In the genomic region with DNA sequence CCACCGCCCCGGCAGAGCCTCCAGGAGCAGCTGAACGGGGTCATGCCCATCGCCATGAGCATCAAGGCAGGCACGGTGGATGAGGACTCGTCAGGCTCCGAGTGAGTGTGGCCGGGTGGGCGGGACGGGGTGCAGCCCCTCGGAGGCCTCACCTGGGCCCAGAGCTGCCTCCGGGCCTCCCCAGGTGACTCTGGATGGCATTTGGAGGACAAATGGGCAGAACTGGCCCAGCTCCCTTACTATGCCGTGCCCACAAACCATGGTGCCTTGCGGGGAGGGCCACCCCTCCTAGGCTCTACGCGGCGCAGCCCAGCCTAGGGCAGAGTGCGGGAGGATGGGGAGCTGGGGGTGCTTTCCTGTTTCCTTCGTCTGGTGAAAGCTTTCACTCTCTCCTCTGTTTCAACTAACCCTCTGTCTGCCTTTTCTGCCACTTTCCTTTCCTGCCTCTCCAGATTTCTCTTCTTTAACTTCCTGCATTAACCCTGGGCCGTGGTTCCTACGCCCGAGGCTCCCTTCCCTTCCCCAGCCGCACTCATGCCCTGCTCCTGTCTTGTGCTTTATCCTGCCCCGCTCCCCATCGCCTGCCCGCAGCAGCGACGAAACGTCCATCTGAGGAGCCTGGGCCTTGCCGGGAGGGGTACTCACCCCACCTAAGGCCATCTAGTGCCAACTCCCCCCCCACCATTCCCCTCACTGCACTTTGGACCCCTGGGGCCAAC, we compare ENCODE assay signal across 14 cellular contexts. TPM values are rescaled to one million over a fixed set of nuclear protein-coding genes. Genes with fewer than 3 reads are reported as not detected.
DNase-seq lines count a peak whose midpoint lies in the region; ATAC-seq and TF ChIP-seq lines count a peak whose summit lies in the region.
"Had no signal": no experiment of that assay in that cellular context is flagged by ENCODE, and none has a peak within 500 bp of the region (broad histone marks: within the 10 kb centered on the region; RNA-seq: fewer than 3 reads in every experiment).

No MANE protein-coding gene starts in this region.

- no peak overlapping the region for H3K23ac ChIP-seq in mesenchymal stem cell (ENCODE audit: low read length in 2 of 2)

- WGBS in mesenchymal stem cell = 90% methylated on average over 29 of the region's 30 CpGs
- 81 to 89% methylated on average over 18 to 21 of the region's 30 CpGs for WGBS in thyroid gland, 2 donors

- H3K79me2 ChIP-seq in Karpas-422 (ENCODE audit: low read length) = no peaks in the 10 kb centered on the region

- no peak overlapping the region for H3K4ac ChIP-seq in mesenchymal stem cell (ENCODE audit: low read depth in 1 of 2, low read length in 2 of 2)

- H3K9ac ChIP-seq in mesenchymal stem cell (ENCODE audit: low read length) (no peak overlapping the region), Karpas-422 (ENCODE audit: low read length) (no peak overlapping the region)

- no peak overlapping the region for H3K4me2 ChIP-seq in mesenchymal stem cell (ENCODE audit: low read length, poor library complexity, severe bottlenecking)
- no peak overlapping the region for H3K4me2 ChIP-seq in Karpas-422 (ENCODE audit: low read depth, low read length, poor library complexity, severe bottlenecking)

- H3K27me3 ChIP-seq in mesenchymal stem cell (ENCODE audit: control insufficient read depth in 1 of 2, insufficient read depth in 1 of 2, low read length in 2 of 2) (no peaks in the 10 kb centered on the region), thyroid gland (no peaks in the 10 kb centered on the region), Karpas-422 (ENCODE audit: low read length) (no peaks in the 10 kb centered on the region), Peyer's patch (no peaks in the 10 kb centered on the region)

- no peak overlapping the region for H2BK15ac ChIP-seq in mesenchymal stem cell (ENCODE audit: low read depth, poor library complexity, severe bottlenecking)

- no peak overlapping the region for H3K27ac ChIP-seq in coronary artery
- H3K27ac ChIP-seq in mesenchymal stem cell (ENCODE audit: low read length, poor library complexity, severe bottlenecking) = no peak overlapping the region
- H3K27ac ChIP-seq in thyroid gland = peak overlapping the region; percentile 80 to 96 (median 94)
- no peak overlapping the region for H3K27ac ChIP-seq in Karpas-422 (ENCODE audit: low read length)
- H3K27ac ChIP-seq in Peyer's patch = no peak overlapping the region

- peak overlapping the region; percentile 67 for H3K27ac Mint-ChIP-seq in activated CD4-positive, alpha-beta T cell treated with anti-CD3 and anti-CD28 coated beads, Interleukin-2, amount 10 ng/mL, durations not matched to agents 7 days and 5 days
- H3K27ac Mint-ChIP-seq in stimulated activated naive CD8-positive, alpha-beta T cell treated with anti-CD3 and anti-CD28 coated beads, Interleukin-15, amount 100 ng/mL, for 72 hours = peak overlapping the region in 1 of 2 donors; percentile 76
- H3K27ac Mint-ChIP-seq: T-cell had no signal

- no peak overlapping the region for H3K18ac ChIP-seq in mesenchymal stem cell (ENCODE audit: low read depth in 1 of 2, low read length in 2 of 2)

- POLR2A ChIA-PET in activated CD4-positive, alpha-beta T cell treated with anti-CD3 and anti-CD28 coated beads, Interleukin-2, amount 10 ng/mL, durations not matched to agents 7 days and 5 days (lab: Charles Lee) = no interaction called here

- TF ChIP-seq POLR2A in thyroid gland (IDR thresholded peaks at IDR 0.05) (no peak), Peyer's patch (IDR thresholded peaks at IDR 0.05) (no peak)

- no peak overlapping the region for H2BK5ac ChIP-seq in mesenchymal stem cell (ENCODE audit: low read depth, low read length, poor library complexity, severe bottlenecking)

- TF ChIP-seq CTCF in coronary artery (IDR thresholded peaks at IDR 0.05) (no peak), thyroid gland (IDR thresholded peaks at IDR 0.05) (no peak), Peyer's patch (IDR thresholded peaks at IDR 0.05) (no peak)

- CTCF ChIA-PET in activated CD4-positive, alpha-beta T cell treated with anti-CD3 and anti-CD28 coated beads, Interleukin-2, amount 10 ng/mL, durations not matched to agents 7 days and 5 days (lab: Charles Lee) = interaction anchor here (0.7 kb wide), 1 partner anchor 260 kb away, joined by 4 read pairs; no protein-coding TSS in a partner anchor

- H2AFZ ChIP-seq in mesenchymal stem cell (ENCODE audit: low read depth, low read length) = no peak overlapping the region
- H2AFZ ChIP-seq in Karpas-422 (ENCODE audit: low read length) = no peak overlapping the region

- H3K14ac ChIP-seq in mesenchymal stem cell (ENCODE audit: low read length in 2 of 2) = no peak overlapping the region

- intact Hi-C loops in thyroid gland (cut with DNase I) = no loop called here

- peaks cover 2% of the 10 kb centered on the region for H3K79me1 ChIP-seq in mesenchymal stem cell (replicated peaks; ENCODE audit: low read length, poor library complexity, severe bottlenecking)

- DNase-seq in activated CD4-positive, alpha-beta T cell treated with anti-CD3 and anti-CD28 coated beads, Interleukin-2, amount 10 ng/mL, durations not matched to agents 7 days and 5 days = no peak
- DNase-seq in activated CD4-positive, alpha-beta T cell treated with anti-CD3 and anti-CD28 coated beads for 4 hours = no peak
- DNase-seq in coronary artery (ENCODE audit: low spot score) (peak; percentile 65), mesenchymal stem cell (no peak), thyroid gland (no peak), Karpas-422 (no peak), Peyer's patch (no peak)
- no peak for DNase-seq in stimulated activated naive CD8-positive, alpha-beta T cell treated with anti-CD3 and anti-CD28 coated beads, Interleukin-15, amount 100 ng/mL, for 72 hours
- DNase-seq: activated CD4-positive, alpha-beta T cell treated with anti-CD3 and anti-CD28 coated beads for 48 hours; MM.1S; NCI-H2171 treated with DMSO at 0.1 percent for 48 hours; T-cell had no signal

- no peaks in the 10 kb centered on the region for H3K27me3 Mint-ChIP-seq in activated CD4-positive, alpha-beta T cell treated with anti-CD3 and anti-CD28 coated beads, Interleukin-2, amount 10 ng/mL, durations not matched to agents 7 days and 5 days
- no peaks in the 10 kb centered on the region for H3K27me3 Mint-ChIP-seq in stimulated activated naive CD8-positive, alpha-beta T cell treated with anti-CD3 and anti-CD28 coated beads, Interleukin-15, amount 100 ng/mL, for 72 hours

- no peak overlapping the region for H4K91ac ChIP-seq in mesenchymal stem cell (ENCODE audit: low read length)

- no peak for ATAC-seq in stimulated activated naive CD8-positive, alpha-beta T cell treated with anti-CD3 and anti-CD28 coated beads, Interleukin-15, amount 100 ng/mL, for 72 hours
- ATAC-seq: T-cell had no signal

- H3K36me3 ChIP-seq in mesenchymal stem cell (ENCODE audit: control insufficient read depth in 1 of 2, insufficient read depth in 2 of 2, low read depth in 1 of 2, low read length in 2 of 2) (peaks cover 0 to 42% of the 10 kb centered on the region in 2 experiments), thyroid gland (peaks cover 12 to 14% of the 10 kb centered on the region in 2 donors), Karpas-422 (ENCODE audit: insufficient read depth, low read length) (no peaks in the 10 kb centered on the region), Peyer's patch (no peaks in the 10 kb centered on the region)

- H3K9me3 Mint-ChIP-seq in activated CD4-positive, alpha-beta T cell treated with anti-CD3 and anti-CD28 coated beads, Interleukin-2, amount 10 ng/mL, durations not matched to agents 7 days and 5 days = no peaks in the 10 kb centered on the region
- no peaks in the 10 kb centered on the region for H3K9me3 Mint-ChIP-seq in stimulated activated naive CD8-positive, alpha-beta T cell treated with anti-CD3 and anti-CD28 coated beads, Interleukin-15, amount 100 ng/mL, for 72 hours
- H3K9me3 Mint-ChIP-seq: T-cell had no signal

- H3K4me1 ChIP-seq in mesenchymal stem cell (ENCODE audit: control insufficient read depth, insufficient read depth, low read depth, low read length) (peaks cover 30% of the 10 kb centered on the region), thyroid gland (peaks cover 40 to 45% of the 10 kb centered on the region in 2 donors), Karpas-422 (ENCODE audit: low read length) (peaks cover 4% of the 10 kb centered on the region), Peyer's patch (peaks cover 0 to 23% (median 2%) of the 10 kb centered on the region in 4 donors)

- H2BK12ac ChIP-seq in mesenchymal stem cell (ENCODE audit: low read length in 2 of 2) = no peak overlapping the region

- no peak overlapping the region for H3K4me3 ChIP-seq in coronary artery
- no peak overlapping the region for H3K4me3 ChIP-seq in mesenchymal stem cell (ENCODE audit: insufficient read depth in 1 of 2, low read depth in 1 of 2, low read length in 2 of 2)
- H3K4me3 ChIP-seq in thyroid gland (replicated peaks in 1 of 3) = no peak overlapping the region
- H3K4me3 ChIP-seq in Karpas-422 (ENCODE audit: low read length) = no peak overlapping the region
- H3K4me3 ChIP-seq in Peyer's patch = no peak overlapping the region

- H3K9me2 ChIP-seq in Karpas-422 (replicated peaks; ENCODE audit: insufficient read depth, low read length) = no peaks in the 10 kb centered on the region

- peak overlapping the region; percentile 20 for H2AK5ac ChIP-seq in mesenchymal stem cell (ENCODE audit: low read length, severe bottlenecking)

- H4K20me1 ChIP-seq in Karpas-422 (ENCODE audit: insufficient read depth, low read depth, low read length) = no peaks in the 10 kb centered on the region

- no peak overlapping the region for H3K4me3 Mint-ChIP-seq in activated CD4-positive, alpha-beta T cell treated with anti-CD3 and anti-CD28 coated beads, Interleukin-2, amount 10 ng/mL, durations not matched to agents 7 days and 5 days
- H3K4me3 Mint-ChIP-seq in stimulated activated naive CD8-positive, alpha-beta T cell treated with anti-CD3 and anti-CD28 coated beads, Interleukin-15, amount 100 ng/mL, for 72 hours = no peak overlapping the region

- H3K9me3 ChIP-seq in mesenchymal stem cell (ENCODE audit: control insufficient read depth, low read length) (no peaks in the 10 kb centered on the region), thyroid gland (no peaks in the 10 kb centered on the region), Karpas-422 (ENCODE audit: low read length) (no peaks in the 10 kb centered on the region), Peyer's patch (no peaks in the 10 kb centered on the region)

- H3K4me1 Mint-ChIP-seq in activated CD4-positive, alpha-beta T cell treated with anti-CD3 and anti-CD28 coated beads, Interleukin-2, amount 10 ng/mL, durations not matched to agents 7 days and 5 days = peaks cover 20% of the 10 kb centered on the region
- H3K4me1 Mint-ChIP-seq in stimulated activated naive CD8-positive, alpha-beta T cell treated with anti-CD3 and anti-CD28 coated beads, Interleukin-15, amount 100 ng/mL, for 72 hours = peaks cover 7% of the 10 kb centered on the region

- no peak overlapping the region for H2BK120ac ChIP-seq in mesenchymal stem cell (ENCODE audit: low read depth, low read length)

- no peak overlapping the region for H4K8ac ChIP-seq in mesenchymal stem cell (ENCODE audit: low read length)

- peaks cover 2% of the 10 kb centered on the region for H3K36me3 Mint-ChIP-seq in activated CD4-positive, alpha-beta T cell treated with anti-CD3 and anti-CD28 coated beads, Interleukin-2, amount 10 ng/mL, durations not matched to agents 7 days and 5 days (ENCODE audit: low read depth)
- H3K36me3 Mint-ChIP-seq: T-cell had no signal

RNA-seq across cellular contexts. Expression of a gene that starts 9.2 kb away (rescaled TPM):
- 10 to 100 TPM; 32.7 to 34.5 TPM for total RNA-seq in activated CD4-positive, alpha-beta T cell treated with anti-CD3 and anti-CD28 coated beads, Interleukin-2, amount 10 ng/mL, durations not matched to agents 7 days and 5 days
- 7.4 TPM for polyA plus RNA-seq in mesenchymal stem cell (2013, experiment 1 of 2)
- polyA plus RNA-seq in mesenchymal stem cell (2013, experiment 2 of 2) = 7.5 TPM
- 1 to 10 TPM; 1.0 to 4.0 (median 2.2) TPM for total RNA-seq in thyroid gland
- total RNA-seq in Karpas-422 (2014; rRNA removed; shearing (Covaris generic); ENCODE audit: low replicate concordance) = 6.3 and 24.2 TPM in 2 replicates
- 1 to 10 TPM; 3.5 to 8.3 (median 4.5) TPM for total RNA-seq in Peyer's patch

RNA-seq across cellular contexts. Expression of a gene that starts 24.4 kb away (rescaled TPM):
- 1 to 10 TPM; 5.2 to 5.3 TPM for total RNA-seq in activated CD4-positive, alpha-beta T cell treated with anti-CD3 and anti-CD28 coated beads, Interleukin-2, amount 10 ng/mL, durations not matched to agents 7 days and 5 days
- polyA plus RNA-seq in mesenchymal stem cell (2013, experiment 1 of 2) = 1.0 TPM
- polyA plus RNA-seq in mesenchymal stem cell (2013, experiment 2 of 2) = 0.93 TPM
- total RNA-seq in thyroid gland (10 to 100 TPM; 23.5 to 54.9 (median 47.6) TPM), Peyer's patch (1 to 10 TPM; 2.6 to 6.4 (median 4.6) TPM)
- 0.43 and 1.2 TPM in 2 replicates for total RNA-seq in Karpas-422 (2014; rRNA removed; shearing (Covaris generic); ENCODE audit: low replicate concordance)

RNA-seq across cellular contexts. Expression of a gene that starts 33.1 kb away (rescaled TPM):
- total RNA-seq in activated CD4-positive, alpha-beta T cell treated with anti-CD3 and anti-CD28 coated beads, Interleukin-2, amount 10 ng/mL, durations not matched to agents 7 days and 5 days = not detected
- polyA plus RNA-seq in mesenchymal stem cell (2013, experiment 1 of 2) = 0.14 TPM
- polyA plus RNA-seq in mesenchymal stem cell (2013, experiment 2 of 2) = not detected
- total RNA-seq in thyroid gland = not detected
- total RNA-seq in Karpas-422 (2014; rRNA removed; shearing (Covaris generic); ENCODE audit: low replicate concordance) = 0.14 and 4.3 TPM in 2 replicates
- total RNA-seq in Peyer's patch = not detected
- total RNA-seq: epithelial cell of proximal tubule, renal cortical epithelial cell, T-cell had no signal

Comparison
In these comparisons a context has a peak if more than half of its experiments do, and no peak if none do; other contexts are left out.
1. H3K27ac ChIP-seq: peak in thyroid gland (3 of 3); none in coronary artery (0 of 2), mesenchymal stem cell (single experiment), Karpas-422 (single experiment) and Peyer's patch (0 of 4).